Comparison of ENCODE assay signal across 21 cellular contexts in the genomic region with DNA sequence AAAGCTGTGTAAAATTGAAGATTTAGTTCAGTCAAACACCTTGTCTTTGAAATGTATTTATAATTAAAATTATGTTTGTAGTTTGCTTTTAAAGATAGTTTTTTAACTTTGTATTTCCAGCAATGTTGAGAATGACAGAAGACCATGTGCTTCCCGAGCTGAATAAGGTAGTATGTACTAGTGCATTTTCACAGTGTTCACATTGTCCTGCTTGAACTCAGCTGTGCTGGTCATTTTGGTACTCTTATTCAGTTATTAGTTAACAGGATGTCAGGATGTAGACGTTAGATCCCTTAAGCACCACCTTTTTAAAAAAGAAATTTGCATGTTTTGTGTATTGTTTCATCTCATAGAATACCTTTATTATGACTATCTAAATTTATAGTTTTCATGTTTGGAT. TPM values are rescaled to one million over a fixed set of nuclear protein-coding genes. Genes with fewer than 3 reads are reported as not detected.
A peak's percentile ranks its signal among the peaks of the same experiment; 100 is the strongest.
DNase-seq lines count a peak whose midpoint lies in the region; ATAC-seq, FAIRE-seq and TF ChIP-seq lines count a peak whose summit lies in the region.
"Had no signal": no experiment of that assay in that cellular context is flagged by ENCODE, and none has a peak within 500 bp of the region (broad histone marks: within the 10 kb centered on the region; RNA-seq: fewer than 3 reads in every experiment).

No MANE protein-coding gene starts in this region.

- TF ChIP-seq POLR2A in HepG2 (IDR thresholded peaks at IDR 0.05; ENCODE audit: insufficient read depth in 1 of 2, low read depth in 2 of 2, low read length in 2 of 2) = no peak
- TF ChIP-seq POLR2A in uterus (IDR thresholded peaks at IDR 0.05) = no peak

- no peaks in the 10 kb centered on the region for H3K79me2 ChIP-seq in HepG2 (ENCODE audit: insufficient read depth, low read length)

- H3K36me3 ChIP-seq in HepG2 (replicated peaks in 1 of 2; ENCODE audit: control insufficient read depth in 1 of 2, insufficient read depth in 2 of 2, low read length in 2 of 2) (peaks cover 3 to 32% of the 10 kb centered on the region in 2 experiments; a peak in 4 of 5 replicates), uterus (no peaks in the 10 kb centered on the region)

- H3K4me1 Mint-ChIP-seq in activated CD4-positive, alpha-beta memory T cell treated with anti-CD3 and anti-CD28 coated beads, Interleukin-2, amount 10 ng/mL, durations not matched to agents 7 days and 5 days = no peaks in the 10 kb centered on the region
- H3K4me1 Mint-ChIP-seq: CD14-positive monocyte had no signal

- no peak for TF ChIP-seq RAD21 in HepG2 (CRISPR knock-in tag; IDR thresholded peaks at IDR 0.05)

- H3K27me3 ChIP-seq in HepG2 (ENCODE audit: control insufficient read depth in 1 of 2, insufficient read depth in 2 of 2, low read length in 2 of 2) (no peaks in the 10 kb centered on the region), uterus (no peaks in the 10 kb centered on the region)
- H3K27me3 ChIP-seq: BE2C, BLaER1 had no signal

- no peak overlapping the region for H3K9ac ChIP-seq in HepG2 (ENCODE audit: insufficient read depth, low read depth, low read length)
- H3K9ac ChIP-seq: BLaER1 had no signal

- WGBS in HepG2 (ENCODE audit: low lambda C conversion rate) = 55% methylated on average over 2 of the region's 2 CpGs

- POLR2A ChIA-PET in HepG2 (lab: Yijun Ruan, JAX) = interaction anchor here (1.7 kb wide), 1 partner anchor 28 kb away, joined by 5 read pairs; the partner anchor contains the start of gene ANAPC4
- POLR2A ChIA-PET in activated CD4-positive, alpha-beta memory T cell treated with anti-CD3 and anti-CD28 coated beads, Interleukin-2, amount 10 ng/mL, durations not matched to agents 7 days and 5 days (lab: Charles Lee) = no interaction called here

- H3K4me2 ChIP-seq in HepG2 (ENCODE audit: low read depth, low read length) = no peak overlapping the region
- H3K4me2 ChIP-seq: BLaER1 had no signal

- intact Hi-C loops in HepG2 (cut with micrococcal nuclease; ENCODE audit: unreplicated experiment) = no loop called here
- intact Hi-C loops in uterus (cut with DNase I; ENCODE audit: low total_unique reads) = no loop called here

- no peaks in the 10 kb centered on the region for H3K9me3 Mint-ChIP-seq in activated CD4-positive, alpha-beta memory T cell treated with anti-CD3 and anti-CD28 coated beads, Interleukin-2, amount 10 ng/mL, durations not matched to agents 7 days and 5 days
- H3K9me3 Mint-ChIP-seq: CD14-positive monocyte; CD4-positive, alpha-beta memory T cell; CD4-positive, CD25-positive, alpha-beta regulatory T cell; CD8-positive, alpha-beta memory T cell had no signal

- H3K36me3 Mint-ChIP-seq in activated CD4-positive, alpha-beta memory T cell treated with anti-CD3 and anti-CD28 coated beads, Interleukin-2, amount 10 ng/mL, durations not matched to agents 7 days and 5 days (ENCODE audit: low read depth) = peaks cover 69% of the 10 kb centered on the region

- H3K4me3 Mint-ChIP-seq in activated CD4-positive, alpha-beta memory T cell treated with anti-CD3 and anti-CD28 coated beads, Interleukin-2, amount 10 ng/mL, durations not matched to agents 7 days and 5 days = no peak overlapping the region
- H3K4me3 Mint-ChIP-seq: CD14-positive monocyte; CD4-positive, alpha-beta memory T cell; CD4-positive, CD25-positive, alpha-beta regulatory T cell; CD8-positive, alpha-beta memory T cell had no signal

- BruUV-seq in HepG2 (replicated peaks; lab: Mats Ljungman, UMichigan) = no TSS peak

- ATAC-seq in HepG2 (peak; percentile 60; the same call in 2 of the 3 replicates), HG03439 (IDR thresholded peaks at IDR 0.05; ENCODE audit: unreplicated experiment) (no peak)

- no peaks in the 10 kb centered on the region for H3K27me3 Mint-ChIP-seq in activated CD4-positive, alpha-beta memory T cell treated with anti-CD3 and anti-CD28 coated beads, Interleukin-2, amount 10 ng/mL, durations not matched to agents 7 days and 5 days
- H3K27me3 Mint-ChIP-seq: CD4-positive, alpha-beta memory T cell; CD4-positive, CD25-positive, alpha-beta regulatory T cell; CD8-positive, alpha-beta memory T cell had no signal

- TF ChIP-seq EP300 in HepG2 (IDR thresholded peaks at IDR 0.05; ENCODE audit: low read depth in 2 of 2, low read length in 2 of 2) (no peak), HepG2 (CRISPR knock-in tag; IDR thresholded peaks at IDR 0.05; ENCODE audit: borderline replicate concordance) (no peak)

- FAIRE-seq in colon (lab: Jason Lieb, UNC) = peak; percentile 36
- no peak for FAIRE-seq in HepG2 (lab: Jason Lieb, UNC)
- FAIRE-seq: A204.1, G401.6, GM19239 had no signal

- in situ Hi-C loops in HepG2 (cut with HindIII; ENCODE audit: extremely low pct_ligation_motif_present, low pct_unique_long_range_greater_than_20kb) = no loop called here

- H3K9me3 ChIP-seq in HepG2 (ENCODE audit: low read length) = no peaks in the 10 kb centered on the region
- H3K9me3 ChIP-seq in uterus = no peaks in the 10 kb centered on the region
- H3K9me3 ChIP-seq: BE2C, BLaER1 had no signal

- H3K4me3 ChIP-seq in HepG2 (replicated peaks in 1 of 3; ENCODE audit: insufficient read depth in 1 of 3, low read depth in 2 of 3, low read length in 3 of 3) = no peak overlapping the region
- H3K4me3 ChIP-seq in uterus = no peak overlapping the region
- H3K4me3 ChIP-seq: BLaER1 had no signal

- H3K4me1 ChIP-seq in HepG2 (ENCODE audit: insufficient read depth, low read length) = peaks cover 19% of the 10 kb centered on the region
- H3K4me1 ChIP-seq in uterus = no peaks in the 10 kb centered on the region
- H3K4me1 ChIP-seq: BE2C, BLaER1 had no signal

- H4K20me1 ChIP-seq in HepG2 (ENCODE audit: insufficient read depth, low read length) = no peaks in the 10 kb centered on the region
- H4K20me1 ChIP-seq: BLaER1 had no signal

- H3K27ac ChIP-seq in HepG2 (ENCODE audit: extremely low read length, insufficient read depth, low read length) (peak overlapping the region; percentile 45), uterus (peak overlapping the region; percentile 52 to 59)
- H3K27ac ChIP-seq: BLaER1 had no signal

- H3K27ac Mint-ChIP-seq in activated CD4-positive, alpha-beta memory T cell treated with anti-CD3 and anti-CD28 coated beads, Interleukin-2, amount 10 ng/mL, durations not matched to agents 7 days and 5 days = no peak overlapping the region
- H3K27ac Mint-ChIP-seq: CD14-positive monocyte; CD4-positive, CD25-positive, alpha-beta regulatory T cell had no signal

- no peak overlapping the region for H2AFZ ChIP-seq in HepG2 (ENCODE audit: low read length)

- CTCF ChIA-PET in HepG2 (lab: Yijun Ruan, JAX; ENCODE audit: low intra/inter-chr PET ratio, low total read pairs) = no interaction called here
- CTCF ChIA-PET in activated CD4-positive, alpha-beta memory T cell treated with anti-CD3 and anti-CD28 coated beads, Interleukin-2, amount 10 ng/mL, durations not matched to agents 7 days and 5 days (lab: Charles Lee) = no interaction called here

- TF ChIP-seq CTCF in HepG2 (CRISPR knock-in tag; IDR thresholded peaks at IDR 0.05) (no peak), uterus (IDR thresholded peaks at IDR 0.05) (no peak)

- DNase-seq in HepG2 (ENCODE audit: low spot score) (no peak), uterus (no peak), NCI-H1105 treated with DMSO at 0.1 percent for 48 hours (lab: John Stamatoyannopoulos, UW) (no peak)
- no peak for DNase-seq in activated CD4-positive, alpha-beta memory T cell treated with anti-CD3 and anti-CD28 coated beads, Interleukin-2, amount 10 ng/mL, durations not matched to agents 7 days and 5 days
- DNase-seq: 8988T; ACHN; BE2C; C1 segment of cervical spinal cord; CD4-positive, alpha-beta memory T cell; CD4-positive, CD25-positive, alpha-beta regulatory T cell; CD8-positive, alpha-beta memory T cell; COR-L47; DMS79 treated with DMSO at 0.1 percent for 48 hours; GF-D8 had no signal

TF ChIP-seq in HepG2, 621 proteins besides CTCF, POLR2A, EP300 and RAD21:
- TF ChIP-seq NR0B2 (CRISPR knock-in tag; IDR thresholded peaks at IDR 0.05) (no peak), SAP130 (CRISPR knock-in tag; IDR thresholded peaks at IDR 0.05; ENCODE audit: low read depth) (0 out of 2 replicates have a peak, but pooled peaks have one; percentile 29)
TF ChIP-seq in HepG2: peak in this region for 1.

RNA-seq across cellular contexts. Expression of gene ANAPC4, which starts 28.4 kb away (rescaled TPM):
- total RNA-seq in HepG2 (2016; rRNA removed; fragmentation: Illumina TruSeq; extraction: Trizol) (29.4 and 30.2 TPM in 2 replicates), uterus (10 to 100 TPM; 40.0 to 70.5 (median 55.5) TPM)
- total RNA-seq in HepG2 (2016; cell fraction: cytosol; rRNA removed; fragmentation: Illumina TruSeq; extraction: Trizol; ENCODE audit: low read depth) = 3.3 and 3.7 TPM in 2 replicates
- 27.8 and 32.4 TPM in 2 replicates for total RNA-seq in HepG2 (2016; cell fraction: insoluble cytoplasmic fraction; rRNA removed; fragmentation: Illumina TruSeq; extraction: Trizol)
- 4.8 and 6.7 TPM in 2 replicates for total RNA-seq in HepG2 (2016; cell fraction: membrane; rRNA removed; fragmentation: Illumina TruSeq; extraction: Trizol)
- 50.0 and 57.1 TPM in 2 replicates for total RNA-seq in HepG2 (2016; cell fraction: nucleus; rRNA removed; fragmentation: Illumina TruSeq; extraction: Trizol)
- 10.3 and 14.5 TPM in 2 replicates for polyA plus RNA-seq in HepG2 (2011; rRNA removed)
- polyA plus RNA-seq in HepG2 (2011; cell fraction: cytosol; rRNA removed) = 2.8 and 3.1 TPM in 2 replicates
- 27.8 and 35.7 TPM in 2 replicates for polyA plus RNA-seq in HepG2 (2011; cell fraction: nucleus; rRNA removed)
- polyA plus RNA-seq in HepG2 (2012) = 11.4 and 14.0 TPM in 2 replicates
- polyA plus RNA-seq in HepG2 (2016; cell fraction: cytosol; fragmentation: Illumina TruSeq; extraction: Trizol; ENCODE audit: low read depth) = 0.96 and 0.99 TPM in 2 replicates
- polyA plus RNA-seq in HepG2 (2016; cell fraction: insoluble cytoplasmic fraction; fragmentation: Illumina TruSeq; extraction: Trizol; ENCODE audit: low read depth) = 18.2 and 19.3 TPM in 2 replicates
- 1.6 and 2.5 TPM in 2 replicates for polyA plus RNA-seq in HepG2 (2016; cell fraction: membrane; fragmentation: Illumina TruSeq; extraction: Trizol; ENCODE audit: low read depth)
- polyA plus RNA-seq in HepG2 (2016; cell fraction: nucleus; fragmentation: Illumina TruSeq; extraction: Trizol; ENCODE audit: insufficient read depth, low read depth) = 66.0 and 68.6 TPM in 2 replicates
- 6.6 and 8.6 TPM in 2 replicates for polyA minus RNA-seq in HepG2 (2011; rRNA and poly(A)+ RNA removed; ENCODE audit: low replicate concordance)
- 3.4 and 6.6 TPM in 2 replicates for polyA minus RNA-seq in HepG2 (2011; cell fraction: cytosol; rRNA and poly(A)+ RNA removed)
- 50.8 and 60.5 TPM in 2 replicates for polyA minus RNA-seq in HepG2 (2011; cell fraction: nucleus; rRNA and poly(A)+ RNA removed)
- 10 to 100 TPM; 41.0 to 41.2 TPM for total RNA-seq in activated CD4-positive, alpha-beta memory T cell treated with anti-CD3 and anti-CD28 coated beads, Interleukin-2, amount 10 ng/mL, durations not matched to agents 7 days and 5 days
